In genomic region chr3:12656193-12656592, GRCh38 we compare ENCODE assay signal across 1 cellular context.
TF ChIP-seq lines count a peak whose summit lies in the region.

No MANE protein-coding gene starts in this region.

TF ChIP-seq in K562, 482 proteins besides CTCF, POLR2A, EP300 and RAD21:
- no peak for TF ChIP-seq ELF2 (CRISPR knock-in tag; IDR thresholded peaks at IDR 0.05)
- no peak for TF ChIP-seq ETV5 (CRISPR knock-in tag; IDR thresholded peaks at IDR 0.05; ENCODE audit: low read depth)
- no peak for TF ChIP-seq ZBTB2 (IDR thresholded peaks at IDR 0.05)
- TF ChIP-seq EGR1 (conservative IDR thresholded peaks at IDR 0.05) = no peak
- no peak for TF ChIP-seq HMGN3 (IDR thresholded peaks at IDR 0.05; ENCODE audit: borderline replicate concordance, extremely low read depth, insufficient read length, low read depth, low read length)
- no peak for TF ChIP-seq THRA (IDR thresholded peaks at IDR 0.05)
- TF ChIP-seq MEF2D (tag; conservative IDR thresholded peaks at IDR 0.05; ENCODE audit: low read depth) = no peak
- TF ChIP-seq DACH1 (IDR thresholded peaks at IDR 0.05; ENCODE audit: partially characterized antibody) = no peak
- TF ChIP-seq NCOA1 (IDR thresholded peaks at IDR 0.05; ENCODE audit: low read depth) = no peak
- TF ChIP-seq STAT6 (CRISPR knock-in tag; IDR thresholded peaks at IDR 0.05) = no peak
- no peak for TF ChIP-seq ILF3 (IDR thresholded peaks at IDR 0.05; ENCODE audit: borderline replicate concordance)
- no peak for TF ChIP-seq NFE2L1 (tag; IDR thresholded peaks at IDR 0.05; ENCODE audit: borderline replicate concordance, low read depth)
- TF ChIP-seq JUNB (CRISPR knock-in tag; conservative IDR thresholded peaks at IDR 0.05) = no peak
- TF ChIP-seq ELF1 (tag; IDR thresholded peaks at IDR 0.05) = no peak
- TF ChIP-seq FOXA1 (IDR thresholded peaks at IDR 0.05; ENCODE audit: borderline replicate concordance) = no peak
